ENCODE assay signal across 1 cellular context in the genomic region with DNA sequence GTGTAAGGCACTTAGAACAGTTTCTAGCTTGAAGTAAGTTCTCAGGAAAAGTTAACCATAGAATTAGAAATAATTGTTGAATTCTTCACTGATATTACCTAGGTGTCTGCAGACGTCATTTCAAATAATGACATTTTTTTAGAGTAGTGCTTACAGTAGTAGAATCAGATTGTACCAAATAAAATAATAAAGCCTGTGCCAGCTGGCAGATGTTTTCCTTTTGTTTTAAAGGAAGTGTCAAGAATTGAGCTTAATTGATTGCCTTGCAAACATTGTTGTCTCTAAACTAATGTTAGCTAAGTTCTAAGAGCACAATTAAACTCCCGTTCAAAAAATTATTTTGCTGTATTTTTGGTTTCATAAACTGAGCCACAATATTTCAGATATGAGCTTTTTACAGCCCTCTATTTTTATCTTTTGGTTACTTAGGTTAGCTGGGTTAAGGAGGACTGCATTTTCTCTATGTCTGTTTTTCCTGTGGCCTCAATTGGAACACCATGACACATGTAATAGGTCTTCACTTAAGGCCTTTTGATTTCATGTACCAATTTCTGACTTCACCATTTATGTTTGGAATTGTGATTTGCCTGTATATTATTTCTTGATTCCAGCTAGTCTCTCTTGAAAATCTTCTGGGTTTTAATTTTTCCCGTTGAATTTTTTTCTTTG.
TF ChIP-seq lines count a peak whose summit lies in the region.

No MANE protein-coding gene starts in this region.

TF ChIP-seq in liver, 16 proteins besides CTCF, POLR2A, EP300 and RAD21 (continued from another document):
- TF ChIP-seq FOXA1 (IDR thresholded peaks at IDR 0.05), result no peak
- TF ChIP-seq NR2F2 (IDR thresholded peaks at IDR 0.05), result no peak
- TF ChIP-seq, protein P1, sequence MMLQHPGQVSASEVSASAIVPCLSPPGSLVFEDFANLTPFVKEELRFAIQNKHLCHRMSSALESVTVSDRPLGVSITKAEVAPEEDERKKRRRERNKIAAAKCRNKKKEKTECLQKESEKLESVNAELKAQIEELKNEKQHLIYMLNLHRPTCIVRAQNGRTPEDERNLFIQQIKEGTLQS (IDR thresholded peaks at IDR 0.05), result no peak
- no peak for TF ChIP-seq FOXA2 (IDR thresholded peaks at IDR 0.05)
- no peak for TF ChIP-seq SP1 (IDR thresholded peaks at IDR 0.05)
- TF ChIP-seq GABPA (IDR thresholded peaks at IDR 0.05 in 1 of 2, conservative IDR thresholded peaks at IDR 0.05 in 1 of 2), result no peak
- TF ChIP-seq HNF4G (IDR thresholded peaks at IDR 0.05), result no peak
